Comparison of ENCODE assay signal across 8 cellular contexts in genomic region chr22:26610072-26610958, GRCh38. TPM values are rescaled to one million over a fixed set of nuclear protein-coding genes. Genes with fewer than 3 reads are reported as not detected.
DNase-seq lines count a peak whose midpoint lies in the region; ATAC-seq lines count a peak whose summit lies in the region.

No MANE protein-coding gene starts in this region.

- ATAC-seq in GM19452 (IDR thresholded peaks at IDR 0.05; ENCODE audit: unreplicated experiment): peak; percentile 77
- ATAC-seq in HG03432 (IDR thresholded peaks at IDR 0.05; ENCODE audit: unreplicated experiment): peak; percentile 85

- H3K27ac ChIP-seq in substantia nigra (ENCODE audit: low read depth, low read length, poor library complexity, severe bottlenecking): no peak overlapping the region

- peak; percentile 95 for DNase-seq in Daoy (ENCODE audit: low read depth)
- DNase-seq in activated CD4-positive, alpha-beta T cell treated with anti-CD3 and anti-CD28 coated beads, Interleukin-2, amount 50 U/mL, for 1 hour: peak; percentile 8
- peak; percentile 45 for DNase-seq in germinal center (ENCODE audit: low spot score)
- DNase-seq in substantia nigra (lab: John Stamatoyannopoulos, UW): peak in 25 of 49 donors; percentile 6 to 73 (median 25)
- DNase-seq in NCI-H524 treated with DMSO at 0.1 percent for 48 hours (lab: John Stamatoyannopoulos, UW): no peak
- no peak for DNase-seq in activated CD4-positive, CD25-positive, alpha-beta regulatory T cell treated with anti-CD3 and anti-CD28 coated beads, Interleukin-2, amount 50 U/mL, for 72 hours

RNA-seq across cellular contexts. Expression of gene CRYBB1, which starts 7.5 kb away (rescaled TPM):
- total RNA-seq in Daoy (2014; rRNA removed; shearing (Covaris generic)): not detected in 2 replicates

RNA-seq across cellular contexts. Expression of gene CRYBA4, which starts 11.4 kb away (rescaled TPM):
- not detected in 2 replicates for total RNA-seq in Daoy (2014; rRNA removed; shearing (Covaris generic))

RNA-seq across cellular contexts. Expression of gene TPST2, which starts 20.4 kb away (rescaled TPM):
- 23.1 and 24.6 TPM in 2 replicates for total RNA-seq in Daoy (2014; rRNA removed; shearing (Covaris generic))

RNA-seq across cellular contexts. Expression of gene MIAT, which starts 47.1 kb away (rescaled TPM):
- 0.06 and 0.27 TPM in 2 replicates for total RNA-seq in Daoy (2014; rRNA removed; shearing (Covaris generic))

Comparison
In these comparisons a context has a peak if more than half of its experiments do, and no peak if none do; other contexts are left out.
1. DNase-seq: peak in Daoy (single experiment), activated CD4-positive, alpha-beta T cell treated with anti-CD3 and anti-CD28 coated beads, Interleukin-2, amount 50 U/mL, for 1 hour (single experiment), germinal center (single experiment) and substantia nigra (25 of 49); none in NCI-H524 treated with DMSO at 0.1 percent for 48 hours (single experiment) and activated CD4-positive, CD25-positive, alpha-beta regulatory T cell treated with anti-CD3 and anti-CD28 coated beads, Interleukin-2, amount 50 U/mL, for 72 hours (single experiment).